Comparison of ENCODE assay signal across 17 cellular contexts in the genomic region with DNA sequence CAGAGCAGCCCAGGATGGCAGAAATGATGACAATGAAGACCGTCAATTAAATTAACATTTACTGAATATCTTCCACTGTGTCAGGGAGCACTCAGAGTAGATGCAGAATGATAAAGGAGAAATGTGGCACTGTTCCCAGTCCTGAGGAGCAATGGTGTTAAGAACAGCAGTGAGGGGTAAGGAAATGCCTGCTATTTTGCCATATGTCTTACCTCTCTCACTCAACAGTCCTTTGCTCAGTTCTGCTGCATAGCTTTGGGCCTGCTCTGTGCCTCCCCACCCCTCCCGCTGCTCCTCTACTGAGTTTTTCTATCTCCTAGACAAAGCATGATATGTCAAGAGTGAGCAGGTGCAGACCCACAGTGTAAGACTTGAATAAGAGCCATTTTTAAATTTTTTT.
DNase-seq lines count a peak whose midpoint lies in the region; ATAC-seq and TF ChIP-seq lines count a peak whose summit lies in the region.
"Had no signal": no experiment of that assay in that cellular context is flagged by ENCODE, and none has a peak within 500 bp of the region (broad histone marks: within the 10 kb centered on the region; RNA-seq: fewer than 3 reads in every experiment).

No MANE protein-coding gene starts in this region.

- TF ChIP-seq CTCF in fibroblast of the aortic adventitia (IDR thresholded peaks at IDR 0.05; ENCODE audit: insufficient read depth, low read length), result no peak
- no peak for TF ChIP-seq CTCF in CD8-positive, alpha-beta T cell (IDR thresholded peaks at IDR 0.05)

- no peaks in the 10 kb centered on the region for H3K9me3 Mint-ChIP-seq in CD8-positive, alpha-beta T cell
- H3K9me3 Mint-ChIP-seq: dendritic cell treated with granulocyte-macrophage colony-stimulating factor and Interleukin-4, amounts not matched to agents 40 ng/mL and 50 ng/mL, for 4 days had no signal

- no peaks in the 10 kb centered on the region for H3K9me3 ChIP-seq in CD8-positive, alpha-beta T cell (ENCODE audit: low read length)
- H3K9me3 ChIP-seq: esophagus squamous epithelium, left lung, tibial nerve had no signal

- no peaks in the 10 kb centered on the region for H3K36me3 Mint-ChIP-seq in CD8-positive, alpha-beta T cell

- no peak overlapping the region for H3K27ac Mint-ChIP-seq in CD8-positive, alpha-beta T cell
- H3K27ac Mint-ChIP-seq: dendritic cell treated with granulocyte-macrophage colony-stimulating factor and Interleukin-4, amounts not matched to agents 40 ng/mL and 50 ng/mL, for 4 days had no signal

- DNase-seq in EH (ENCODE audit: low read depth) (peak; percentile 27), NCI-H128 (lab: John Stamatoyannopoulos, UW; ENCODE audit: unreplicated experiment) (peak; percentile 66), NCI-H69 (lab: John Stamatoyannopoulos, UW) (peak; percentile 89), fibroblast of the aortic adventitia (ENCODE audit: low read depth) (peak; percentile 35), T-helper 2 cell (no peak), RPMI8226 (no peak)
- no peak for DNase-seq in CD8-positive, alpha-beta T cell
- DNase-seq: activated CD4-positive, alpha-beta T cell treated with anti-CD3 and anti-CD28 coated beads, Interleukin-2, amount 50 U/mL, for 48 hours; amniotic stem cell; DMS153; esophagus squamous epithelium; left lung; NCI-H226; stimulated activated CD4-positive, alpha-beta T cell treated with anti-CD3 and anti-CD28 coated beads, Interleukin-1b, Interleukin-23, amount 100 ng/mL, for 48 hours had no signal

- H3K4me1 Mint-ChIP-seq in CD8-positive, alpha-beta T cell (ENCODE audit: low read depth), result no peaks in the 10 kb centered on the region

- CTCF ChIA-PET in CD8-positive, alpha-beta T cell (lab: Charles Lee), result no interaction called here

- H3K27me3 Mint-ChIP-seq in CD8-positive, alpha-beta T cell (ENCODE audit: low read depth), result no peaks in the 10 kb centered on the region
- H3K27me3 Mint-ChIP-seq: dendritic cell treated with granulocyte-macrophage colony-stimulating factor and Interleukin-4, amounts not matched to agents 40 ng/mL and 50 ng/mL, for 4 days had no signal

- intact Hi-C loops in CD8-positive, alpha-beta T cell (cut with DNase I, micrococcal nuclease), result loop anchor here in 1 of 2 experiments (10.0 kb wide), 1 partner anchor 1585 kb away; no protein-coding TSS in a partner anchor

- no peak overlapping the region for H3K4me3 ChIP-seq in fibroblast of the aortic adventitia (ENCODE audit: low read depth, low read length)
- no peak overlapping the region for H3K4me3 ChIP-seq in CD8-positive, alpha-beta T cell (ENCODE audit: low read depth, low read length)
- H3K4me3 ChIP-seq: esophagus squamous epithelium, left lung, tibial nerve had no signal

- POLR2A ChIA-PET in CD8-positive, alpha-beta T cell (lab: Charles Lee), result no interaction called here

- no peaks in the 10 kb centered on the region for H3K36me3 ChIP-seq in CD8-positive, alpha-beta T cell (ENCODE audit: insufficient read depth, low read length)
- H3K36me3 ChIP-seq: esophagus squamous epithelium, left lung, tibial nerve had no signal

- no peaks in the 10 kb centered on the region for H3K4me1 ChIP-seq in CD8-positive, alpha-beta T cell (ENCODE audit: insufficient read depth, low read length)
- H3K4me1 ChIP-seq: esophagus squamous epithelium, left lung, tibial nerve had no signal

- no peak overlapping the region for H3K4me3 Mint-ChIP-seq in CD8-positive, alpha-beta T cell
- H3K4me3 Mint-ChIP-seq: dendritic cell treated with granulocyte-macrophage colony-stimulating factor and Interleukin-4, amounts not matched to agents 40 ng/mL and 50 ng/mL, for 4 days had no signal

- H3K27me3 ChIP-seq in CD8-positive, alpha-beta T cell (ENCODE audit: insufficient read depth, low read length), result no peaks in the 10 kb centered on the region
- H3K27me3 ChIP-seq: esophagus squamous epithelium, left lung, tibial nerve had no signal

- H3K27ac ChIP-seq in CD8-positive, alpha-beta T cell (ENCODE audit: low read depth, low read length), result no peak overlapping the region
- H3K27ac ChIP-seq: esophagus squamous epithelium, left lung, tibial nerve had no signal

- no peak for ATAC-seq in GM18519 (IDR thresholded peaks at IDR 0.05; ENCODE audit: low FRiP score, unreplicated experiment)
- no peak for ATAC-seq in CD8-positive, alpha-beta T cell
- ATAC-seq: left lung had no signal

Comparison
In these comparisons a context has a peak if more than half of its experiments do, and no peak if none do; other contexts are left out.
1. DNase-seq: peak in EH (single experiment), NCI-H128 (single experiment), NCI-H69 (single experiment) and fibroblast of the aortic adventitia (single experiment); none in T-helper 2 cell (0 of 5), CD8-positive, alpha-beta T cell (0 of 7) and RPMI8226 (single experiment).